Comparison of ENCODE assay signal across 15 cellular contexts in genomic region chr22:20875296-20875695, GRCh38. TPM values are rescaled to one million over a fixed set of nuclear protein-coding genes. Genes with fewer than 3 reads are reported as not detected.
DNase-seq lines count a peak whose midpoint lies in the region; ATAC-seq and TF ChIP-seq lines count a peak whose summit lies in the region.
"Had no signal": no experiment of that assay in that cellular context is flagged by ENCODE, and none has a peak within 500 bp of the region (broad histone marks: within the 10 kb centered on the region; RNA-seq: fewer than 3 reads in every experiment).

No MANE protein-coding gene starts in this region.

- H3K9me3 Mint-ChIP-seq in activated T-cell treated with anti-CD3 and anti-CD28 coated beads, Interleukin-2, amount 50 U/mL, for 24 hours: no peaks in the 10 kb centered on the region
- no peaks in the 10 kb centered on the region for H3K9me3 Mint-ChIP-seq in activated T-cell treated with anti-CD3 and anti-CD28 coated beads, Interleukin-2, amount 50 U/mL, for 72 hours
- no peaks in the 10 kb centered on the region for H3K9me3 Mint-ChIP-seq in CD4-positive, alpha-beta memory T cell
- H3K9me3 Mint-ChIP-seq in chondrocyte (ENCODE audit: low read depth): no peaks in the 10 kb centered on the region
- H3K9me3 Mint-ChIP-seq in stimulated activated naive B cell treated with anti-CD40 and anti-IgM and Interleukin-4, amounts not matched to agents 10 μg/mL and 1 μg/mL and 100 μg/mL, for 72 hours: no peaks in the 10 kb centered on the region
- H3K9me3 Mint-ChIP-seq: CD4-positive, alpha-beta T cell; HFFc6 had no signal

- H3K9me3 ChIP-seq in CD4-positive, alpha-beta memory T cell (ENCODE audit: control insufficient read depth in 1 of 2, low read length in 2 of 2): no peaks in the 10 kb centered on the region
- H3K9me3 ChIP-seq: BLaER1 treated with 17β-estradiol and CSF1 and Interleukin-3, amounts not matched to agents 10 nM and 100 nM had no signal

- peaks cover 18% of the 10 kb centered on the region for H3K36me3 ChIP-seq in CD4-positive, alpha-beta memory T cell (ENCODE audit: insufficient read depth, low read length)

- DNase-seq in activated T-cell treated with anti-CD3 and anti-CD28 coated beads, Interleukin-2, amount 50 U/mL, for 24 hours: no peak
- DNase-seq in activated T-cell treated with anti-CD3 and anti-CD28 coated beads, Interleukin-2, amount 50 U/mL, for 72 hours: no peak
- DNase-seq in CD4-positive, alpha-beta memory T cell: no peak
- DNase-seq in chondrocyte (ENCODE audit: low spot score) (no peak), G401 (ENCODE audit: low spot score) (no peak)
- no peak for DNase-seq in stimulated activated naive B cell treated with anti-CD40 and anti-IgM and Interleukin-4, amounts not matched to agents 10 μg/mL and 1 μg/mL and 100 μg/mL, for 72 hours
- DNase-seq: 8988T; AML-193; CD4-positive, alpha-beta T cell; DMS79; HCEC 1CT; HFFc6 had no signal

- POLR2A ChIA-PET in CD4-positive, alpha-beta memory T cell (lab: Charles Lee; ENCODE audit: partially characterized antibody): no interaction called here

- no peak overlapping the region for H3K4me3 Mint-ChIP-seq in activated T-cell treated with anti-CD3 and anti-CD28 coated beads, Interleukin-2, amount 50 U/mL, for 24 hours
- no peak overlapping the region for H3K4me3 Mint-ChIP-seq in activated T-cell treated with anti-CD3 and anti-CD28 coated beads, Interleukin-2, amount 50 U/mL, for 72 hours
- H3K4me3 Mint-ChIP-seq in CD4-positive, alpha-beta memory T cell: no peak overlapping the region
- no peak overlapping the region for H3K4me3 Mint-ChIP-seq in chondrocyte (ENCODE audit: unreplicated experiment)
- H3K4me3 Mint-ChIP-seq in stimulated activated naive B cell treated with anti-CD40 and anti-IgM and Interleukin-4, amounts not matched to agents 10 μg/mL and 1 μg/mL and 100 μg/mL, for 72 hours: no peak overlapping the region
- H3K4me3 Mint-ChIP-seq: CD4-positive, alpha-beta T cell; HFFc6 had no signal

- H3K27ac ChIP-seq in CD4-positive, alpha-beta memory T cell (ENCODE audit: low read depth, low read length): no peak overlapping the region
- H3K27ac ChIP-seq: BLaER1 treated with 17β-estradiol and CSF1 and Interleukin-3, amounts not matched to agents 10 nM and 100 nM had no signal

- no peaks in the 10 kb centered on the region for H3K4me1 ChIP-seq in CD4-positive, alpha-beta memory T cell (ENCODE audit: insufficient read depth, low read length)

- no peak overlapping the region for H3K4me3 ChIP-seq in CD4-positive, alpha-beta memory T cell (ENCODE audit: low read length in 2 of 2)
- H3K4me3 ChIP-seq: BLaER1 treated with 17β-estradiol and CSF1 and Interleukin-3, amounts not matched to agents 10 nM and 100 nM had no signal

- in situ Hi-C loops in G401 (cut with HindIII; ENCODE audit: low sequenced_read_pairs): no loop called here

- ATAC-seq in activated T-cell treated with anti-CD3 and anti-CD28 coated beads, Interleukin-2, amount 50 U/mL, for 72 hours (replicated peaks in 1 of 2): no peak
- ATAC-seq in stimulated activated naive B cell treated with anti-CD40 and anti-IgM and Interleukin-4, amounts not matched to agents 10 μg/mL and 1 μg/mL and 100 μg/mL, for 72 hours (replicated peaks): no peak
- ATAC-seq in GM21528 (IDR thresholded peaks at IDR 0.05; ENCODE audit: low FRiP score, unreplicated experiment): no peak
- ATAC-seq: HepG2 had no signal

- no peak for TF ChIP-seq CTCF in chondrocyte (IDR thresholded peaks at IDR 0.05)

- peak overlapping the region; percentile 37 for H3K27ac Mint-ChIP-seq in activated T-cell treated with anti-CD3 and anti-CD28 coated beads, Interleukin-2, amount 50 U/mL, for 24 hours
- no peak overlapping the region for H3K27ac Mint-ChIP-seq in activated T-cell treated with anti-CD3 and anti-CD28 coated beads, Interleukin-2, amount 50 U/mL, for 72 hours
- H3K27ac Mint-ChIP-seq in CD4-positive, alpha-beta memory T cell: peak overlapping the region in 4 of 7 donors; percentile 9 to 65 (median 37)
- peak overlapping the region; percentile 3 for H3K27ac Mint-ChIP-seq in chondrocyte (ENCODE audit: unreplicated experiment)
- peak overlapping the region; percentile 52 for H3K27ac Mint-ChIP-seq in stimulated activated naive B cell treated with anti-CD40 and anti-IgM and Interleukin-4, amounts not matched to agents 10 μg/mL and 1 μg/mL and 100 μg/mL, for 72 hours
- H3K27ac Mint-ChIP-seq: CD4-positive, alpha-beta T cell; HFFc6 had no signal

- peaks cover 1% of the 10 kb centered on the region for H3K4me1 Mint-ChIP-seq in activated T-cell treated with anti-CD3 and anti-CD28 coated beads, Interleukin-2, amount 50 U/mL, for 24 hours (ENCODE audit: low read depth)
- H3K4me1 Mint-ChIP-seq in activated T-cell treated with anti-CD3 and anti-CD28 coated beads, Interleukin-2, amount 50 U/mL, for 72 hours (ENCODE audit: low read depth): no peaks in the 10 kb centered on the region
- peaks cover 0 to 2% (median under 1%) of the 10 kb centered on the region in 4 donors for H3K4me1 Mint-ChIP-seq in CD4-positive, alpha-beta memory T cell
- H3K4me1 Mint-ChIP-seq in chondrocyte (ENCODE audit: low read depth): no peaks in the 10 kb centered on the region
- no peaks in the 10 kb centered on the region for H3K4me1 Mint-ChIP-seq in stimulated activated naive B cell treated with anti-CD40 and anti-IgM and Interleukin-4, amounts not matched to agents 10 μg/mL and 1 μg/mL and 100 μg/mL, for 72 hours

- CTCF ChIA-PET in CD4-positive, alpha-beta memory T cell (lab: Charles Lee; ENCODE audit: partially characterized antibody): no interaction called here

- no peaks in the 10 kb centered on the region for H3K27me3 ChIP-seq in CD4-positive, alpha-beta memory T cell (ENCODE audit: insufficient read depth, low read length)
- H3K27me3 ChIP-seq: BLaER1 treated with 17β-estradiol and CSF1 and Interleukin-3, amounts not matched to agents 10 nM and 100 nM had no signal

- peaks cover 54% of the 10 kb centered on the region for H3K36me3 Mint-ChIP-seq in activated T-cell treated with anti-CD3 and anti-CD28 coated beads, Interleukin-2, amount 50 U/mL, for 24 hours (ENCODE audit: low read depth)
- peaks cover 0 to 3% of the 10 kb centered on the region in 2 donors for H3K36me3 Mint-ChIP-seq in activated T-cell treated with anti-CD3 and anti-CD28 coated beads, Interleukin-2, amount 50 U/mL, for 72 hours (ENCODE audit: insufficient read depth in 2 of 2)
- H3K36me3 Mint-ChIP-seq in CD4-positive, alpha-beta memory T cell: peaks cover 12 to 31% of the 10 kb centered on the region in 2 donors
- H3K36me3 Mint-ChIP-seq in chondrocyte (ENCODE audit: low read depth): peaks cover 4% of the 10 kb centered on the region
- H3K36me3 Mint-ChIP-seq in stimulated activated naive B cell treated with anti-CD40 and anti-IgM and Interleukin-4, amounts not matched to agents 10 μg/mL and 1 μg/mL and 100 μg/mL, for 72 hours: peaks cover 11 to 32% of the 10 kb centered on the region in 2 donors

- H3K27me3 Mint-ChIP-seq in activated T-cell treated with anti-CD3 and anti-CD28 coated beads, Interleukin-2, amount 50 U/mL, for 24 hours: no peaks in the 10 kb centered on the region
- H3K27me3 Mint-ChIP-seq in activated T-cell treated with anti-CD3 and anti-CD28 coated beads, Interleukin-2, amount 50 U/mL, for 72 hours (ENCODE audit: low read depth): no peaks in the 10 kb centered on the region
- H3K27me3 Mint-ChIP-seq in CD4-positive, alpha-beta memory T cell: no peaks in the 10 kb centered on the region
- no peaks in the 10 kb centered on the region for H3K27me3 Mint-ChIP-seq in chondrocyte (ENCODE audit: low read depth)
- no peaks in the 10 kb centered on the region for H3K27me3 Mint-ChIP-seq in stimulated activated naive B cell treated with anti-CD40 and anti-IgM and Interleukin-4, amounts not matched to agents 10 μg/mL and 1 μg/mL and 100 μg/mL, for 72 hours
- H3K27me3 Mint-ChIP-seq: CD4-positive, alpha-beta T cell had no signal

- intact Hi-C loops in CD4-positive, alpha-beta memory T cell (cut with micrococcal nuclease): no loop called here

RNA-seq across cellular contexts. Expression of gene SNAP29, which starts 16.5 kb away (rescaled TPM):
- 10 to 100 TPM; 19.8 to 21.0 TPM for total RNA-seq in activated T-cell treated with anti-CD3 and anti-CD28 coated beads, Interleukin-2, amount 50 U/mL, for 72 hours
- 10 to 100 TPM; 24.4 to 26.1 TPM for total RNA-seq in CD4-positive, alpha-beta memory T cell
- polyA plus RNA-seq in CD4-positive, alpha-beta memory T cell: 10 to 100 TPM; 18.8 to 27.8 TPM
- total RNA-seq in chondrocyte: 25.3 to 26.3 TPM (median 25.8 TPM) in 3 replicates
- total RNA-seq in G401 (2014; rRNA removed; shearing (Covaris generic)): 8.3 and 16.4 TPM in 2 replicates

RNA-seq across cellular contexts. Expression of gene PI4KA, which starts 16.7 kb away (rescaled TPM):
- total RNA-seq in activated T-cell treated with anti-CD3 and anti-CD28 coated beads, Interleukin-2, amount 50 U/mL, for 72 hours: 10 to 100 TPM; 60.4 to 63.1 TPM
- total RNA-seq in CD4-positive, alpha-beta memory T cell: 100 to 1,000 TPM; 142 to 145 TPM
- 10 to 100 TPM; 31.5 to 78.5 TPM for polyA plus RNA-seq in CD4-positive, alpha-beta memory T cell
- total RNA-seq in chondrocyte: 68.3 to 87.9 TPM (median 72.3 TPM) in 3 replicates
- total RNA-seq in G401 (2014; rRNA removed; shearing (Covaris generic)): 34.3 and 37.2 TPM in 2 replicates

RNA-seq across cellular contexts. Expression of gene CRKL, which starts 41.9 kb away (rescaled TPM):
- 10 to 100 TPM; 70.4 to 71.5 TPM for total RNA-seq in activated T-cell treated with anti-CD3 and anti-CD28 coated beads, Interleukin-2, amount 50 U/mL, for 72 hours
- 10 to 100 TPM; 85.1 to 86.5 TPM for total RNA-seq in CD4-positive, alpha-beta memory T cell
- polyA plus RNA-seq in CD4-positive, alpha-beta memory T cell: 10 to 100 TPM; 39.9 to 51.3 TPM
- 45.3 to 49.2 TPM (median 46.3 TPM) in 3 replicates for total RNA-seq in chondrocyte
- total RNA-seq in G401 (2014; rRNA removed; shearing (Covaris generic)): 30.7 and 33.9 TPM in 2 replicates
